Comparison of ENCODE assay signal across 13 cellular contexts in genomic region chr2:219540784-219541504, GRCh38. TPM values are rescaled to one million over a fixed set of nuclear protein-coding genes. Genes with fewer than 3 reads are reported as not detected.
DNase-seq lines count a peak whose midpoint lies in the region; ATAC-seq, FAIRE-seq and TF ChIP-seq lines count a peak whose summit lies in the region.
"Had no signal": no experiment of that assay in that cellular context is flagged by ENCODE, and none has a peak within 500 bp of the region (broad histone marks: within the 10 kb centered on the region; RNA-seq: fewer than 3 reads in every experiment).

No MANE protein-coding gene starts in this region.

- H3K27ac ChIP-seq in MM.1S (ENCODE audit: low read length), result no peak overlapping the region
- H3K27ac ChIP-seq in GM12878 (ENCODE audit: control insufficient read depth, insufficient read depth), result no peak overlapping the region
- no peak overlapping the region for H3K27ac ChIP-seq in trophoblast cell (ENCODE audit: low read depth, low read length)
- no peak overlapping the region for H3K27ac ChIP-seq in SK-N-SH (ENCODE audit: low read depth in 2 of 2, low read length in 1 of 2)
- H3K27ac ChIP-seq: suprapubic skin had no signal

- H3F3A ChIP-seq in MM.1S (ENCODE audit: insufficient read depth, low read length), result peaks cover 9% of the 10 kb centered on the region
- H3F3A ChIP-seq in SK-N-SH (replicated peaks; ENCODE audit: insufficient read depth), result peaks cover 6% of the 10 kb centered on the region

- H4K20me1 ChIP-seq in MM.1S (ENCODE audit: insufficient read depth, low read length) (no peaks in the 10 kb centered on the region), GM12878 (ENCODE audit: control insufficient read depth, insufficient read depth) (no peaks in the 10 kb centered on the region; the same call in 1 of the 2 replicates), SK-N-SH (ENCODE audit: insufficient read depth) (peaks cover 20% of the 10 kb centered on the region)

- peak overlapping the region; percentile 37 for H3K4me3 Mint-ChIP-seq in activated T-cell treated with anti-CD3 and anti-CD28 coated beads, Interleukin-2, amount 50 U/mL, for 4 hours
- no peak overlapping the region for H3K4me3 Mint-ChIP-seq in activated T-cell treated with anti-CD3 and anti-CD28 coated beads, Interleukin-2, amount 50 U/mL, for 24 hours

- H3K36me3 ChIP-seq in MM.1S (replicated peaks; ENCODE audit: insufficient read depth, low read length) (no peaks in the 10 kb centered on the region), GM12878 (ENCODE audit: control insufficient read depth in 2 of 2, insufficient read depth in 2 of 2, low read length in 1 of 2) (no peaks in the 10 kb centered on the region; a peak in 1 of 4 replicates), trophoblast cell (ENCODE audit: control insufficient read depth in 1 of 2, insufficient read depth in 2 of 2, low read length in 2 of 2) (peaks cover 31 to 33% of the 10 kb centered on the region in 2 experiments), SK-N-SH (replicated peaks in 1 of 2; ENCODE audit: control insufficient read depth in 1 of 2, insufficient read depth in 2 of 2, low read length in 1 of 2) (peaks cover 9 to 29% of the 10 kb centered on the region in 2 experiments)

- H3K9me3 ChIP-seq in MM.1S (replicated peaks; ENCODE audit: insufficient read depth, low read length) (no peaks in the 10 kb centered on the region), GM12878 (replicated peaks; ENCODE audit: control insufficient read depth, insufficient read depth, low read length) (no peaks in the 10 kb centered on the region), trophoblast cell (ENCODE audit: insufficient read depth, low read depth, low read length) (no peaks in the 10 kb centered on the region), SK-N-SH (no peaks in the 10 kb centered on the region)
- H3K9me3 ChIP-seq: suprapubic skin had no signal

- no peak overlapping the region for H4K12ac ChIP-seq in trophoblast cell (ENCODE audit: low read depth, low read length)

- no peak for ATAC-seq in activated T-cell treated with anti-CD3 and anti-CD28 coated beads, Interleukin-2, amount 50 U/mL, for 4 hours
- ATAC-seq in GM12878, result no peak
- ATAC-seq in HG03135 (IDR thresholded peaks at IDR 0.05; ENCODE audit: unreplicated experiment), result no peak

- H4K91ac ChIP-seq in trophoblast cell (ENCODE audit: low read depth, low read length), result no peak overlapping the region

- no peak overlapping the region for H2BK120ac ChIP-seq in trophoblast cell (ENCODE audit: insufficient read depth, low read length, poor library complexity)

- WGBS in GM12878 (ENCODE audit: insufficient coverage, insufficient replicate concordance, low lambda C conversion rate, missing lambda C conversion rate), result 72% methylated on average over 12 of the region's 12 CpGs
- WGBS in trophoblast cell (ENCODE audit: extremely low coverage, insufficient coverage, insufficient read length), result no CpG with 5 or more reads among the region's 12 CpGs
- 82% methylated on average over 5 of the region's 12 CpGs for WGBS in SK-N-SH (ENCODE audit: low lambda C conversion rate)

- no peak overlapping the region for H3K14ac ChIP-seq in trophoblast cell (ENCODE audit: low read length)

- H3K9me3 Mint-ChIP-seq in activated T-cell treated with anti-CD3 and anti-CD28 coated beads, Interleukin-2, amount 50 U/mL, for 4 hours, result no peaks in the 10 kb centered on the region
- H3K9me3 Mint-ChIP-seq in activated T-cell treated with anti-CD3 and anti-CD28 coated beads, Interleukin-2, amount 50 U/mL, for 24 hours, result no peaks in the 10 kb centered on the region

- H3K27me3 Mint-ChIP-seq in activated T-cell treated with anti-CD3 and anti-CD28 coated beads, Interleukin-2, amount 50 U/mL, for 4 hours (ENCODE audit: low read depth), result no peaks in the 10 kb centered on the region
- peaks cover 10% of the 10 kb centered on the region for H3K27me3 Mint-ChIP-seq in activated T-cell treated with anti-CD3 and anti-CD28 coated beads, Interleukin-2, amount 50 U/mL, for 24 hours

- H3K4ac ChIP-seq in trophoblast cell (ENCODE audit: low read depth, low read length), result no peak overlapping the region

- H2AFZ ChIP-seq in MM.1S (ENCODE audit: low read length), result no peak overlapping the region
- H2AFZ ChIP-seq in GM12878 (ENCODE audit: control insufficient read depth, low read depth, low read length), result no peak overlapping the region
- H2AFZ ChIP-seq in trophoblast cell (ENCODE audit: insufficient read depth, low read length, poor library complexity), result no peak overlapping the region
- no peak overlapping the region for H2AFZ ChIP-seq in SK-N-SH (ENCODE audit: low read depth)

- H3K79me2 ChIP-seq in MM.1S (ENCODE audit: low read length) (peaks cover 11% of the 10 kb centered on the region), GM12878 (ENCODE audit: control insufficient read depth, insufficient read depth, low read length) (no peaks in the 10 kb centered on the region), trophoblast cell (ENCODE audit: control insufficient read depth, insufficient read depth, low read length, poor library complexity) (peaks cover 8% of the 10 kb centered on the region), SK-N-SH (ENCODE audit: insufficient read depth) (peaks cover 13% of the 10 kb centered on the region)

- no peak for TF ChIP-seq CTCF in MM.1S (IDR thresholded peaks at IDR 0.05; ENCODE audit: low read length)
- TF ChIP-seq CTCF in GM12878 (IDR thresholded peaks at IDR 0.05 in 2 of 3, conservative IDR thresholded peaks at IDR 0.05 in 1 of 3; ENCODE audit: control insufficient read depth in 2 of 3, extremely low read depth in 1 of 3, insufficient read depth in 1 of 3, low read depth in 3 of 3, low read length in 3 of 3), result no peak
- no peak for TF ChIP-seq CTCF in SK-N-SH (IDR thresholded peaks at IDR 0.05)

- TF ChIP-seq POLR2A in GM12878 (IDR thresholded peaks at IDR 0.05; ENCODE audit: low read depth, low read length), result no peak
- TF ChIP-seq POLR2A in H54 (IDR thresholded peaks at IDR 0.05; ENCODE audit: low read depth, low read length), result no peak

- CTCF ChIA-PET in GM12878 (lab: Yijun Ruan, JAX), result interaction anchor here (0.6 to 4.6 kb wide), 25 partner anchors 9 to 365 kb away, joined by 3 to 68 read pairs (median 4); partner anchors contain the start of genes GMPPA and STK11IP
- CTCF ChIA-PET in SK-N-SH (lab: Yijun Ruan, JAX), result interaction anchor here (0.6 to 62.1 kb wide), 54 partner anchors 8 to 287 kb away, joined by 3 to 2824 read pairs (median 5); partner anchors contain the start of genes ASIC4, GMPPA, OBSL1 and STK11IP

- in situ Hi-C loops in GM12878 (cut with MboI), result loop anchor here (5.0 kb wide), 1 partner anchor 146 kb away; no protein-coding TSS in a partner anchor

- H3K4me3 ChIP-seq in MM.1S (ENCODE audit: low read length), result 0 out of 2 replicates have a peak overlapping the region, but pooled peaks have one; percentile 84
- no peak overlapping the region for H3K4me3 ChIP-seq in GM12878
- no peak overlapping the region for H3K4me3 ChIP-seq in trophoblast cell (ENCODE audit: low read depth, low read length)
- H3K4me3 ChIP-seq in SK-N-SH (ENCODE audit: low read depth in 2 of 2, low read length in 1 of 2), result peak overlapping the region in 1 of 2 experiments; percentile 86; a peak in 1 of 4 replicates

- H3K9ac ChIP-seq in MM.1S (ENCODE audit: low read length), result no peak overlapping the region
- no peak overlapping the region for H3K9ac ChIP-seq in GM12878 (ENCODE audit: control insufficient read depth, insufficient read depth, low read length)
- H3K9ac ChIP-seq in trophoblast cell (ENCODE audit: low read length), result no peak overlapping the region
- no peak overlapping the region for H3K9ac ChIP-seq in SK-N-SH

- H2BK12ac ChIP-seq in trophoblast cell (ENCODE audit: low read length), result no peak overlapping the region

- intact Hi-C loops in GM12878 (cut with micrococcal nuclease; ENCODE audit: unreplicated experiment), result loop anchor here (1.0 to 2.0 kb wide), 3 partner anchors 58 to 148 kb away; no protein-coding TSS in a partner anchor

- no peak overlapping the region for H3K27ac Mint-ChIP-seq in activated T-cell treated with anti-CD3 and anti-CD28 coated beads, Interleukin-2, amount 50 U/mL, for 24 hours

- peaks cover 25% of the 10 kb centered on the region for H3K4me1 Mint-ChIP-seq in activated T-cell treated with anti-CD3 and anti-CD28 coated beads, Interleukin-2, amount 50 U/mL, for 4 hours (ENCODE audit: low read depth)
- H3K4me1 Mint-ChIP-seq in activated T-cell treated with anti-CD3 and anti-CD28 coated beads, Interleukin-2, amount 50 U/mL, for 24 hours (ENCODE audit: low read depth), result peaks cover 30% of the 10 kb centered on the region

- BruUV-seq in GM12878 (replicated peaks; lab: Mats Ljungman, UMichigan), result TSS peak; percentile 55

- no peak overlapping the region for H2AK5ac ChIP-seq in trophoblast cell (ENCODE audit: low read length)

- no peak overlapping the region for H2BK5ac ChIP-seq in trophoblast cell (ENCODE audit: low read depth, low read length, poor library complexity)

- POLR2A ChIA-PET in GM12878 (lab: Charles Lee), result no interaction called here
- POLR2A ChIA-PET in SK-N-SH (lab: Yijun Ruan, JAX), result interaction anchor here (0.6 to 0.9 kb wide), 2 partner anchors 204 to 334 kb away, joined by 4 to 5 read pairs; partner anchors contain the start of gene ZFAND2B

- TF ChIP-seq EP300 in GM12878 (IDR thresholded peaks at IDR 0.05; ENCODE audit: borderline replicate concordance in 1 of 2, control insufficient read depth in 1 of 2, low read depth in 2 of 2, low read length in 2 of 2), result no peak
- TF ChIP-seq EP300 in SK-N-SH (IDR thresholded peaks at IDR 0.05; ENCODE audit: borderline replicate concordance in 1 of 2, low read depth in 1 of 2, low read length in 1 of 2), result no peak

- SMC1A ChIA-PET in GM12878 (lab: Charles Lee; ENCODE audit: uncharacterized antibody, unreplicated experiment), result interaction anchor here (0.6 to 2.5 kb wide), 4 partner anchors 88 to 151 kb away, joined by 3 to 17 read pairs (median 8); no protein-coding TSS in a partner anchor

- H3K18ac ChIP-seq in trophoblast cell (ENCODE audit: low read length), result peak overlapping the region; percentile 2

- H3K4me1 ChIP-seq in MM.1S (ENCODE audit: low read length), result 0 out of 2 replicates have a peak, but pooled peaks cover 4% of the 10 kb centered on the region
- H3K4me1 ChIP-seq in GM12878 (ENCODE audit: control insufficient read depth, insufficient read depth, low read length), result peaks cover 3% of the 10 kb centered on the region; the same call in 1 of the 2 replicates
- peaks cover 10 to 28% of the 10 kb centered on the region in 2 experiments for H3K4me1 ChIP-seq in trophoblast cell (ENCODE audit: control insufficient read depth in 1 of 2, insufficient read depth in 2 of 2, low read length in 2 of 2)
- peaks cover 7 to 30% of the 10 kb centered on the region in 2 experiments; a peak in 2 of 4 replicates for H3K4me1 ChIP-seq in SK-N-SH (ENCODE audit: control insufficient read depth in 1 of 2, insufficient read depth in 2 of 2, low read depth in 1 of 2, low read length in 1 of 2)

- RAD21 ChIA-PET in GM12878 (lab: Charles Lee; ENCODE audit: unreplicated experiment), result interaction anchor here (0.7 to 3.7 kb wide), 7 partner anchors 10 to 149 kb away, joined by 3 to 25 read pairs (median 4); partner anchors contain the start of gene STK11IP

- H3K36me3 Mint-ChIP-seq in activated T-cell treated with anti-CD3 and anti-CD28 coated beads, Interleukin-2, amount 50 U/mL, for 4 hours (ENCODE audit: insufficient read depth), result peaks cover 15% of the 10 kb centered on the region
- peaks cover 35% of the 10 kb centered on the region for H3K36me3 Mint-ChIP-seq in activated T-cell treated with anti-CD3 and anti-CD28 coated beads, Interleukin-2, amount 50 U/mL, for 24 hours (ENCODE audit: low read depth)

- DNase-seq in activated T-cell treated with anti-CD3 and anti-CD28 coated beads, Interleukin-2, amount 50 U/mL, for 4 hours, result no peak
- no peak for DNase-seq in activated T-cell treated with anti-CD3 and anti-CD28 coated beads, Interleukin-2, amount 50 U/mL, for 24 hours
- DNase-seq in MM.1S (no peak), GM12878 (ENCODE audit: low read depth, low spot score) (no peak), trophoblast cell (no peak), H54 (ENCODE audit: insufficient read length, low spot score) (no peak), SK-N-SH (no peak)

- FAIRE-seq in GM12878 (lab: Jason Lieb, UNC), result no peak
- FAIRE-seq in H54 (lab: Jason Lieb, UNC), result no peak
- FAIRE-seq: endometrium, frontal cortex had no signal

- H3K9me2 ChIP-seq in MM.1S (replicated peaks; ENCODE audit: insufficient read depth, low read length), result no peaks in the 10 kb centered on the region
- H3K9me2 ChIP-seq in SK-N-SH, result no peaks in the 10 kb centered on the region

- peak overlapping the region; percentile 79; the same call in 1 of the 2 replicates for H3K4me2 ChIP-seq in MM.1S (ENCODE audit: low read depth, low read length)
- H3K4me2 ChIP-seq in GM12878 (ENCODE audit: control insufficient read depth, insufficient read depth), result peak overlapping the region; percentile 81; the same call in 1 of the 2 replicates
- H3K4me2 ChIP-seq in trophoblast cell (ENCODE audit: low read length), result no peak overlapping the region
- no peak overlapping the region for H3K4me2 ChIP-seq in SK-N-SH

- no peak overlapping the region for H3K23ac ChIP-seq in trophoblast cell (ENCODE audit: low read length)

- TF ChIP-seq RAD21 in GM12878 (IDR thresholded peaks at IDR 0.05; ENCODE audit: insufficient read depth, low read depth, low read length) (no peak), SK-N-SH (IDR thresholded peaks at IDR 0.05; ENCODE audit: low read length) (no peak)

- H3K27me3 ChIP-seq in MM.1S (replicated peaks; ENCODE audit: insufficient read depth, low read length) (no peaks in the 10 kb centered on the region; the same call in 1 of the 2 replicates), GM12878 (replicated peaks in 1 of 2; ENCODE audit: control insufficient read depth in 2 of 2, insufficient read depth in 2 of 2, low read length in 1 of 2) (peaks cover 0 to 7% of the 10 kb centered on the region in 2 experiments; a peak in 2 of 4 replicates), trophoblast cell (ENCODE audit: insufficient read depth, low read length) (no peaks in the 10 kb centered on the region), SK-N-SH (ENCODE audit: insufficient read depth) (no peaks in the 10 kb centered on the region)
- H3K27me3 ChIP-seq: suprapubic skin had no signal

- H4K8ac ChIP-seq in trophoblast cell (ENCODE audit: low read depth, low read length), result no peak overlapping the region

- peaks cover 9% of the 10 kb centered on the region for H3K79me1 ChIP-seq in trophoblast cell (ENCODE audit: low read length)

RNA-seq across cellular contexts. Expression of gene CHPF, which starts 2.7 kb away (rescaled TPM):
- 10 to 100 TPM; 38.3 to 42.0 (median 40.3) TPM for total RNA-seq in activated T-cell treated with anti-CD3 and anti-CD28 coated beads, Interleukin-2, amount 50 U/mL, for 4 hours
- 10.3 and 11.3 TPM in 2 replicates for total RNA-seq in GM12878 (2013; cell fraction: nucleolus; rRNA removed)
- total RNA-seq in GM12878 (2014; rRNA removed) (12.5 and 15.2 TPM in 2 replicates), GM12878 (2014; rRNA removed; fragmentation: Illumina TruSeq; extraction: Trizol) (1.2 and 2.0 TPM in 2 replicates), GM12878 (2021) (11.6 and 12.2 TPM in 2 replicates)
- 1.8 TPM for polyA plus RNA-seq in GM12878 (2011; ENCODE audit: low read depth)
- polyA plus RNA-seq in GM12878 (2011; rRNA removed) (0.89 and 2.2 TPM in 2 replicates), GM12878 (2014; fragmentation: Illumina TruSeq; extraction: Trizol) (0.16 and 0.75 TPM in 2 replicates), GM12878 (2014; fragmentation: Nextera tagmentation; extraction: Ambion mirVana) (under 1 TPM in 1 of 2 experiments, not detected in 1; 0.09 TPM), GM12878 (2014; rRNA removed) (8.3 and 11.5 TPM in 2 replicates), GM12878 (2016; fragmentation: Nextera tagmentation; extraction: Ambion mirVana) (10 to 100 TPM; 14.2 to 17.4 TPM), SK-N-SH (2012; rRNA removed) (119 and 141 TPM in 2 replicates)
- 4.3 and 7.3 TPM in 2 replicates for polyA plus RNA-seq in GM12878 (2011; cell fraction: cytosol; rRNA removed)
- polyA plus RNA-seq in GM12878 (2011; cell fraction: nucleus; rRNA removed), result 7.0 and 8.1 TPM in 2 replicates
- polyA plus RNA-seq in GM12878 (2012), result 8.3 and 8.9 TPM in 2 replicates
- 1.3 and 5.0 TPM in 2 replicates for polyA minus RNA-seq in GM12878 (2011; rRNA and poly(A)+ RNA removed)
- 4.2 and 4.3 TPM in 2 replicates for polyA minus RNA-seq in GM12878 (2011; cell fraction: cytosol; rRNA and poly(A)+ RNA removed)
- 4.6 and 7.0 TPM in 2 replicates for polyA minus RNA-seq in GM12878 (2011; cell fraction: nucleus; rRNA and poly(A)+ RNA removed)
- 150 and 167 TPM in 2 replicates for polyA plus RNA-seq in trophoblast cell (2013)
- polyA plus RNA-seq in SK-N-SH (2012; cell fraction: cytosol; rRNA removed), result 65.6 and 129 TPM in 2 replicates
- 113 and 151 TPM in 2 replicates for polyA plus RNA-seq in SK-N-SH (2012; cell fraction: nucleus; rRNA removed)

RNA-seq across cellular contexts. Expression of gene TMEM198, which starts 2.9 kb away (rescaled TPM):
- total RNA-seq in activated T-cell treated with anti-CD3 and anti-CD28 coated beads, Interleukin-2, amount 50 U/mL, for 4 hours, result 1 to 10 TPM; 3.6 to 4.8 (median 4.3) TPM
- 0.69 and 1.1 TPM in 2 replicates for total RNA-seq in GM12878 (2013; cell fraction: nucleolus; rRNA removed)
- total RNA-seq in GM12878 (2014; rRNA removed), result 0.49 and 0.73 TPM in 2 replicates
- total RNA-seq in GM12878 (2014; rRNA removed; fragmentation: Illumina TruSeq; extraction: Trizol), result 0.23 and 0.27 TPM in 2 replicates
- total RNA-seq in GM12878 (2021), result 1.1 and 1.2 TPM in 2 replicates
- 0.10 TPM for polyA plus RNA-seq in GM12878 (2011; ENCODE audit: low read depth)
- 0.23 and 0.56 TPM in 2 replicates for polyA plus RNA-seq in GM12878 (2011; rRNA removed)
- polyA plus RNA-seq in GM12878 (2011; cell fraction: cytosol; rRNA removed), result 0.90 and 1.5 TPM in 2 replicates
- polyA plus RNA-seq in GM12878 (2011; cell fraction: nucleus; rRNA removed), result 10.8 and 15.0 TPM in 2 replicates
- 0.65 and 0.67 TPM in 2 replicates for polyA plus RNA-seq in GM12878 (2012)
- polyA plus RNA-seq in GM12878 (2014; fragmentation: Illumina TruSeq; extraction: Trizol), result 0.16 TPM in 1 of 2 replicates, not detected in the other
- not detected for polyA plus RNA-seq in GM12878 (2014; fragmentation: Nextera tagmentation; extraction: Ambion mirVana)
- polyA plus RNA-seq in GM12878 (2014; rRNA removed), result 1.2 TPM in 2 replicates
- under 1 TPM; 0.46 to 0.92 TPM for polyA plus RNA-seq in GM12878 (2016; fragmentation: Nextera tagmentation; extraction: Ambion mirVana)
- 0.22 and 0.46 TPM in 2 replicates for polyA minus RNA-seq in GM12878 (2011; rRNA and poly(A)+ RNA removed)
- not detected in 2 replicates for polyA minus RNA-seq in GM12878 (2011; cell fraction: cytosol; rRNA and poly(A)+ RNA removed)
- 0.48 and 0.86 TPM in 2 replicates for polyA minus RNA-seq in GM12878 (2011; cell fraction: nucleus; rRNA and poly(A)+ RNA removed)
- polyA plus RNA-seq in trophoblast cell (2013), result 5.0 and 5.5 TPM in 2 replicates
- 4.7 and 7.0 TPM in 2 replicates for polyA plus RNA-seq in SK-N-SH (2012; rRNA removed)
- 1.0 and 1.7 TPM in 2 replicates for polyA plus RNA-seq in SK-N-SH (2012; cell fraction: cytosol; rRNA removed)
- polyA plus RNA-seq in SK-N-SH (2012; cell fraction: nucleus; rRNA removed), result 43.9 and 63.2 TPM in 2 replicates
- total RNA-seq: mononuclear cell, pulmonary artery endothelial cell had no signal

RNA-seq across cellular contexts. Expression of gene ASIC4, which starts 26.7 kb away (rescaled TPM):
- under 1 TPM in 1 of 3 donors, not detected in 2; 0.08 TPM for total RNA-seq in activated T-cell treated with anti-CD3 and anti-CD28 coated beads, Interleukin-2, amount 50 U/mL, for 4 hours
- total RNA-seq in GM12878 (2013; cell fraction: nucleolus; rRNA removed), result 0.22 and 0.25 TPM in 2 replicates
- total RNA-seq in GM12878 (2014; rRNA removed) (not detected in 2 replicates), GM12878 (2014; rRNA removed; fragmentation: Illumina TruSeq; extraction: Trizol) (not detected in 2 replicates), GM12878 (2021) (not detected in 2 replicates)
- not detected for polyA plus RNA-seq in GM12878 (2011; ENCODE audit: low read depth)
- polyA plus RNA-seq in GM12878 (2011; rRNA removed) (not detected in 2 replicates), GM12878 (2014; fragmentation: Illumina TruSeq; extraction: Trizol) (0.01 TPM in 1 of 2 replicates, not detected in the other), GM12878 (2014; fragmentation: Nextera tagmentation; extraction: Ambion mirVana) (not detected), GM12878 (2014; rRNA removed) (not detected in 2 replicates), GM12878 (2016; fragmentation: Nextera tagmentation; extraction: Ambion mirVana) (not detected), SK-N-SH (2012; rRNA removed) (0.05 and 0.10 TPM in 2 replicates)
- polyA plus RNA-seq in GM12878 (2011; cell fraction: cytosol; rRNA removed), result not detected in 2 replicates
- 0.09 and 0.10 TPM in 2 replicates for polyA plus RNA-seq in GM12878 (2011; cell fraction: nucleus; rRNA removed)
- polyA plus RNA-seq in GM12878 (2012), result 0.06 and 0.08 TPM in 2 replicates
- not detected in 2 replicates for polyA minus RNA-seq in GM12878 (2011; rRNA and poly(A)+ RNA removed)
- not detected in 2 replicates for polyA minus RNA-seq in GM12878 (2011; cell fraction: cytosol; rRNA and poly(A)+ RNA removed)
- 0.10 TPM in 1 of 2 replicates, not detected in the other for polyA minus RNA-seq in GM12878 (2011; cell fraction: nucleus; rRNA and poly(A)+ RNA removed)
- polyA plus RNA-seq in trophoblast cell (2013), result 0.22 and 0.23 TPM in 2 replicates
- 0.04 and 0.30 TPM in 2 replicates for polyA plus RNA-seq in SK-N-SH (2012; cell fraction: cytosol; rRNA removed)
- polyA plus RNA-seq in SK-N-SH (2012; cell fraction: nucleus; rRNA removed), result 0.79 and 1.00 TPM in 2 replicates
- total RNA-seq: mononuclear cell, pulmonary artery endothelial cell, suprapubic skin had no signal

RNA-seq across cellular contexts. Expression of gene OBSL1, which starts 30.4 kb away (rescaled TPM):
- 1 to 10 TPM in 1 of 3 donors, under 1 TPM in 2; 0.37 to 1.1 (median 0.60) TPM for total RNA-seq in activated T-cell treated with anti-CD3 and anti-CD28 coated beads, Interleukin-2, amount 50 U/mL, for 4 hours
- not detected in 2 replicates for total RNA-seq in GM12878 (2013; cell fraction: nucleolus; rRNA removed)
- total RNA-seq in GM12878 (2014; rRNA removed) (not detected in 2 replicates), GM12878 (2014; rRNA removed; fragmentation: Illumina TruSeq; extraction: Trizol) (not detected in 2 replicates), GM12878 (2021) (0.48 and 0.77 TPM in 2 replicates)
- polyA plus RNA-seq in GM12878 (2011; ENCODE audit: low read depth), result not detected
- polyA plus RNA-seq in GM12878 (2011; rRNA removed) (not detected in 2 replicates), GM12878 (2014; fragmentation: Illumina TruSeq; extraction: Trizol) (not detected in 2 replicates), GM12878 (2014; fragmentation: Nextera tagmentation; extraction: Ambion mirVana) (not detected), GM12878 (2014; rRNA removed) (not detected in 2 replicates), GM12878 (2016; fragmentation: Nextera tagmentation; extraction: Ambion mirVana) (under 1 TPM in 1 of 2 experiments, not detected in 1; 0.14 TPM), SK-N-SH (2012; rRNA removed) (70.9 and 93.0 TPM in 2 replicates)
- polyA plus RNA-seq in GM12878 (2011; cell fraction: cytosol; rRNA removed), result not detected in 2 replicates
- 0.07 and 0.10 TPM in 2 replicates for polyA plus RNA-seq in GM12878 (2011; cell fraction: nucleus; rRNA removed)
- 0.20 TPM in 1 of 2 replicates, not detected in the other for polyA plus RNA-seq in GM12878 (2012)
- polyA minus RNA-seq in GM12878 (2011; rRNA and poly(A)+ RNA removed), result 0.07 TPM in 1 of 2 replicates, not detected in the other
- polyA minus RNA-seq in GM12878 (2011; cell fraction: cytosol; rRNA and poly(A)+ RNA removed), result 0.94 and 1.3 TPM in 2 replicates
- 0.29 TPM in 1 of 2 replicates, not detected in the other for polyA minus RNA-seq in GM12878 (2011; cell fraction: nucleus; rRNA and poly(A)+ RNA removed)
- polyA plus RNA-seq in trophoblast cell (2013), result 155 and 158 TPM in 2 replicates
- polyA plus RNA-seq in SK-N-SH (2012; cell fraction: cytosol; rRNA removed), result 27.1 and 45.0 TPM in 2 replicates
- 274 and 319 TPM in 2 replicates for polyA plus RNA-seq in SK-N-SH (2012; cell fraction: nucleus; rRNA removed)

RNA-seq across cellular contexts. Expression of gene INHA, which starts 31.2 kb away (rescaled TPM):
- not detected for total RNA-seq in activated T-cell treated with anti-CD3 and anti-CD28 coated beads, Interleukin-2, amount 50 U/mL, for 4 hours
- total RNA-seq in GM12878 (2013; cell fraction: nucleolus; rRNA removed), result not detected in 2 replicates
- total RNA-seq in GM12878 (2014; rRNA removed) (not detected in 2 replicates), GM12878 (2014; rRNA removed; fragmentation: Illumina TruSeq; extraction: Trizol) (not detected in 2 replicates), GM12878 (2021) (not detected in 2 replicates)
- not detected for polyA plus RNA-seq in GM12878 (2011; ENCODE audit: low read depth)
- polyA plus RNA-seq in GM12878 (2011; rRNA removed) (not detected in 2 replicates), GM12878 (2014; fragmentation: Illumina TruSeq; extraction: Trizol) (not detected in 2 replicates), GM12878 (2014; fragmentation: Nextera tagmentation; extraction: Ambion mirVana) (not detected), GM12878 (2014; rRNA removed) (not detected in 2 replicates), GM12878 (2016; fragmentation: Nextera tagmentation; extraction: Ambion mirVana) (not detected), SK-N-SH (2012; rRNA removed) (1.2 and 1.6 TPM in 2 replicates)
- not detected in 2 replicates for polyA plus RNA-seq in GM12878 (2011; cell fraction: cytosol; rRNA removed)
- polyA plus RNA-seq in GM12878 (2011; cell fraction: nucleus; rRNA removed), result not detected in 2 replicates
- polyA plus RNA-seq in GM12878 (2012), result not detected in 2 replicates
- not detected in 2 replicates for polyA minus RNA-seq in GM12878 (2011; rRNA and poly(A)+ RNA removed)
- not detected in 2 replicates for polyA minus RNA-seq in GM12878 (2011; cell fraction: cytosol; rRNA and poly(A)+ RNA removed)
- not detected in 2 replicates for polyA minus RNA-seq in GM12878 (2011; cell fraction: nucleus; rRNA and poly(A)+ RNA removed)
- polyA plus RNA-seq in trophoblast cell (2013), result 24.7 and 27.9 TPM in 2 replicates
- 0.10 and 0.22 TPM in 2 replicates for polyA plus RNA-seq in SK-N-SH (2012; cell fraction: cytosol; rRNA removed)
- polyA plus RNA-seq in SK-N-SH (2012; cell fraction: nucleus; rRNA removed), result 13.8 and 15.1 TPM in 2 replicates
- total RNA-seq: mononuclear cell, pulmonary artery endothelial cell had no signal

Comparison
In these comparisons a context has a peak if more than half of its experiments do, and no peak if none do; other contexts are left out.
1. H3K4me2 ChIP-seq: peak in MM.1S (single experiment) and GM12878 (single experiment); none in trophoblast cell (single experiment) and SK-N-SH (single experiment).